Comparison of ENCODE assay signal across 1 cellular context in the genomic region with DNA sequence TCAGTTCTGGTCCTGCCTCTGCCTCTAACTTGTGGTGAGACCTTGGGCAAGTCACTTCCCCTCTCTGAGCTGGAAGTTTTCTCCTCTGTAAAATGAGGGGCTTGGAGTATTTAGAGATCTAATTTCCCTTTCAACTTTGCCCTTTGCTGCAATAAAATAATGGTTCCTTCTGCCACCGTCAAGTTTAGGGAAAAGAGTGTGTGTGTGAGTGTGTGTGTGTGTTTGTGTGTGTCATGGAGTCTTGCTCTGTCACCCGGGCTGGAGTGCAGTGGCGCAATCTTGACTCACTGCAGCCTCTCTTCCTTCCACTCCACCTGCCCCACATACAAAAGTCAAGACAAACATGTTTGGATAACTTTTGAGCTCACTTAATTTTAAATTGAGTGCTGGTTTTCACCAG.
A peak's percentile ranks its signal among the peaks of the same experiment; 100 is the strongest.
TF ChIP-seq lines count a peak whose summit lies in the region.

No MANE protein-coding gene starts in this region.

TF ChIP-seq in HepG2, 621 proteins besides CTCF, POLR2A, EP300 and RAD21 (continued from another document and continues in another):
- TF ChIP-seq ZBTB43 (CRISPR knock-in tag; conservative IDR thresholded peaks at IDR 0.05) (peak; percentile 74), ZNF207 (IDR thresholded peaks at IDR 0.05; ENCODE audit: borderline replicate concordance) (no peak), PAX8 (CRISPR knock-in tag; IDR thresholded peaks at IDR 0.05; ENCODE audit: borderline replicate concordance) (no peak), AKAP8 (CRISPR knock-in tag; IDR thresholded peaks at IDR 0.05) (no peak; the same call in 1 of the 2 replicates), ZSCAN12 (CRISPR knock-in tag; IDR thresholded peaks at IDR 0.05) (no peak), ZNF224 (CRISPR knock-in tag; IDR thresholded peaks at IDR 0.05) (no peak), MYNN (CRISPR knock-in tag; IDR thresholded peaks at IDR 0.05; ENCODE audit: low read depth) (no peak), TBX3 (IDR thresholded peaks at IDR 0.05; ENCODE audit: borderline replicate concordance) (no peak), KAT7 (CRISPR knock-in tag; IDR thresholded peaks at IDR 0.05; ENCODE audit: borderline replicate concordance) (peak; percentile 59), ZNF512 (CRISPR knock-in tag; IDR thresholded peaks at IDR 0.05) (no peak), ZBTB37 (CRISPR knock-in tag; IDR thresholded peaks at IDR 0.05) (no peak), ZNF329 (CRISPR knock-in tag; IDR thresholded peaks at IDR 0.05; ENCODE audit: low read depth) (no peak), MNT (IDR thresholded peaks at IDR 0.05) (no peak), HHEX (CRISPR knock-in tag; IDR thresholded peaks at IDR 0.05) (no peak), PLRG1 (conservative IDR thresholded peaks at IDR 0.05) (no peak), RBAK (CRISPR knock-in tag; IDR thresholded peaks at IDR 0.05) (no peak), ATF5 (CRISPR knock-in tag; IDR thresholded peaks at IDR 0.05; ENCODE audit: low read depth) (no peak), TP53 (CRISPR knock-in tag; conservative IDR thresholded peaks at IDR 0.05) (no peak), ZFP36 (IDR thresholded peaks at IDR 0.05; ENCODE audit: borderline replicate concordance, low read depth, low read length, partially characterized antibody) (no peak), ZNF563 (CRISPR knock-in tag; IDR thresholded peaks at IDR 0.05) (no peak), NR2F6 (IDR thresholded peaks at IDR 0.05) (no peak; the same call in 1 of the 2 replicates), NR2F6 (CRISPR knock-in tag; IDR thresholded peaks at IDR 0.05) (0 out of 2 replicates have a peak, but pooled peaks have one; percentile 7), IKZF4 (CRISPR knock-in tag; IDR thresholded peaks at IDR 0.05; ENCODE audit: borderline replicate concordance, low read depth, not compliant biosample characterization) (no peak), ZNF629 (CRISPR knock-in tag; conservative IDR thresholded peaks at IDR 0.05) (no peak), SAP130 (CRISPR knock-in tag; IDR thresholded peaks at IDR 0.05; ENCODE audit: low read depth) (peak; percentile 65; the same call in 1 of the 2 replicates), KDM4B (CRISPR knock-in tag; IDR thresholded peaks at IDR 0.05) (no peak), ZIK1 (CRISPR knock-in tag; IDR thresholded peaks at IDR 0.05; ENCODE audit: borderline replicate concordance, low read depth) (no peak), NFE2L2 (IDR thresholded peaks at IDR 0.05; ENCODE audit: low read length) (no peak), CERS6 (CRISPR knock-in tag; IDR thresholded peaks at IDR 0.05) (no peak), ZNF256 (CRISPR knock-in tag; conservative IDR thresholded peaks at IDR 0.05) (no peak), NFE2L1 (CRISPR knock-in tag; IDR thresholded peaks at IDR 0.05; ENCODE audit: borderline replicate concordance) (no peak), GPBP1L1 (CRISPR knock-in tag; IDR thresholded peaks at IDR 0.05) (no peak), THAP8 (CRISPR knock-in tag; IDR thresholded peaks at IDR 0.05; ENCODE audit: borderline replicate concordance) (no peak), SNAPC2 (CRISPR knock-in tag; IDR thresholded peaks at IDR 0.05) (no peak), BRD4 (CRISPR knock-in tag; IDR thresholded peaks at IDR 0.05) (peak; percentile 66), PTBP1 (IDR thresholded peaks at IDR 0.05; ENCODE audit: low read depth, low read length, poor library complexity, severe bottlenecking) (no peak), ZNF564 (CRISPR knock-in tag; IDR thresholded peaks at IDR 0.05) (no peak), HDAC2 (CRISPR knock-in tag; IDR thresholded peaks at IDR 0.05) (0 out of 2 replicates have a peak, but pooled peaks have one; percentile 13), ZKSCAN8 (CRISPR knock-in tag; IDR thresholded peaks at IDR 0.05; ENCODE audit: borderline replicate concordance) (no peak), ELF3 (CRISPR knock-in tag; IDR thresholded peaks at IDR 0.05) (peak; percentile 44), ZNF33B (CRISPR knock-in tag; IDR thresholded peaks at IDR 0.05) (no peak), ZFP41 (CRISPR knock-in tag; IDR thresholded peaks at IDR 0.05; ENCODE audit: borderline replicate concordance) (no peak), SPEN (CRISPR knock-in tag; IDR thresholded peaks at IDR 0.05; ENCODE audit: low read depth) (peak; percentile 65; the same call in 1 of the 2 replicates), ISL2 (CRISPR knock-in tag; IDR thresholded peaks at IDR 0.05) (no peak)
- TF ChIP-seq, protein P1, sequence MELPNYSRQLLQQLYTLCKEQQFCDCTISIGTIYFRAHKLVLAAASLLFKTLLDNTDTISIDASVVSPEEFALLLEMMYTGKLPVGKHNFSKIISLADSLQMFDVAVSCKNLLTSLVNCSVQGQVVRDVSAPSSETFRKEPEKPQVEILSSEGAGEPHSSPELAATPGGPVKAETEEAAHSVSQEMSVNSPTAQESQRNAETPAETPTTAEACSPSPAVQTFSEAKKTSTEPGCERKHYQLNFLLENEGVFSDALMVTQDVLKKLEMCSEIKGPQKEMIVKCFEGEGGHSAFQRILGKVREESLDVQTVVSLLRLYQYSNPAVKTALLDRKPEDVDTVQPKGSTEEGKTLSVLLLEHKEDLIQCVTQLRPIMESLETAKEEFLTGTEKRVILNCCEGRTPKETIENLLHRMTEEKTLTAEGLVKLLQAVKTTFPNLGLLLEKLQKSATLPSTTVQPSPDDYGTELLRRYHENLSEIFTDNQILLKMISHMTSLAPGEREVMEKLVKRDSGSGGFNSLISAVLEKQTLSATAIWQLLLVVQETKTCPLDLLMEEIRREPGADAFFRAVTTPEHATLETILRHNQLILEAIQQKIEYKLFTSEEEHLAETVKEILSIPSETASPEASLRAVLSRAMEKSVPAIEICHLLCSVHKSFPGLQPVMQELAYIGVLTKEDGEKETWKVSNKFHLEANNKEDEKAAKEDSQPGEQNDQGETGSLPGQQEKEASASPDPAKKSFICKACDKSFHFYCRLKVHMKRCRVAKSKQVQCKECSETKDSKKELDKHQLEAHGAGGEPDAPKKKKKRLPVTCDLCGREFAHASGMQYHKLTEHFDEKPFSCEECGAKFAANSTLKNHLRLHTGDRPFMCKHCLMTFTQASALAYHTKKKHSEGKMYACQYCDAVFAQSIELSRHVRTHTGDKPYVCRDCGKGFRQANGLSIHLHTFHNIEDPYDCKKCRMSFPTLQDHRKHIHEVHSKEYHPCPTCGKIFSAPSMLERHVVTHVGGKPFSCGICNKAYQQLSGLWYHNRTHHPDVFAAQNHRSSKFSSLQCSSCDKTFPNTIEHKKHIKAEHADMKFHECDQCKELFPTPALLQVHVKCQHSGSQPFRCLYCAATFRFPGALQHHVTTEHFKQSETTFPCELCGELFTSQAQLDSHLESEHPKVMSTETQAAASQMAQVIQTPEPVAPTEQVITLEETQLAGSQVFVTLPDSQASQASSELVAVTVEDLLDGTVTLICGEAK (IDR thresholded peaks at IDR 0.05): no peak
- TF ChIP-seq, protein P1 (CRISPR knock-in tag; IDR thresholded peaks at IDR 0.05): peak; percentile 39; the same call in 1 of the 2 replicates
